In genomic region chr17:1109606-1110523, GRCh38 we compare ENCODE assay signal across 7 cellular contexts.
DNase-seq lines count a peak whose midpoint lies in the region; ATAC-seq and TF ChIP-seq lines count a peak whose summit lies in the region.

No MANE protein-coding gene starts in this region.

- intact Hi-C loops in psoas muscle (cut with DNase I): no loop called here

- peaks cover 17% of the 10 kb centered on the region for H3K27me3 ChIP-seq in HUES64 (ENCODE audit: insufficient read depth, low read length)
- H3K27me3 ChIP-seq in cardiac muscle cell: no peaks in the 10 kb centered on the region
- H3K27me3 ChIP-seq in psoas muscle (ENCODE audit: insufficient read depth in 3 of 3, low read length in 2 of 3): peaks cover 0 to 4% (median 0%) of the 10 kb centered on the region in 3 donors

- peak; percentile 21 for ATAC-seq in GM19025 (IDR thresholded peaks at IDR 0.05; ENCODE audit: low read depth, unreplicated experiment)
- ATAC-seq in psoas muscle: peak; percentile 26 to 39 (median 32)
- no peak for ATAC-seq in GM19023 (IDR thresholded peaks at IDR 0.05; ENCODE audit: unreplicated experiment)

- peak overlapping the region; percentile 71 for H3K4me3 ChIP-seq in HUES64 (ENCODE audit: low read length)
- peak overlapping the region; percentile 60 for H3K4me3 ChIP-seq in cardiac muscle cell
- H3K4me3 ChIP-seq in psoas muscle: peak overlapping the region; percentile 79

- H3K27ac ChIP-seq in HUES64 (ENCODE audit: low read depth, low read length): peak overlapping the region; percentile 39; the same call in 1 of the 2 replicates
- peak overlapping the region; percentile 79 for H3K27ac ChIP-seq in cardiac muscle cell
- peak overlapping the region; percentile 70 for H3K27ac ChIP-seq in psoas muscle

- DNase-seq in activated CD8-positive, alpha-beta memory T cell treated with anti-CD3 and anti-CD28 coated beads, Interleukin-2, amount 50 U/mL, for 4 hours: peak; percentile 44
- DNase-seq in cardiac muscle cell (ENCODE audit: low read depth in 1 of 2, low spot score in 1 of 2) (peak in 1 of 2 donors; percentile 61), psoas muscle (peak; percentile 51 to 76), NCI-H2081 treated with DMSO at 0.1 percent for 48 hours (lab: John Stamatoyannopoulos, UW) (no peak)

- peak overlapping the region; percentile 71 for H3K9ac ChIP-seq in HUES64 (ENCODE audit: low read depth, low read length)

- H3K36me3 ChIP-seq in HUES64 (ENCODE audit: insufficient read depth, low read length): no peaks in the 10 kb centered on the region
- H3K36me3 ChIP-seq in cardiac muscle cell: no peaks in the 10 kb centered on the region
- H3K36me3 ChIP-seq in psoas muscle (ENCODE audit: insufficient read depth in 1 of 2, low read depth in 1 of 2): no peaks in the 10 kb centered on the region

- H3K4me1 ChIP-seq in HUES64 (ENCODE audit: insufficient read depth, low read length): peaks cover 26% of the 10 kb centered on the region
- H3K4me1 ChIP-seq in cardiac muscle cell (ENCODE audit: low read depth): peaks cover 53% of the 10 kb centered on the region
- peaks cover 42% of the 10 kb centered on the region for H3K4me1 ChIP-seq in psoas muscle

- TF ChIP-seq CTCF in cardiac muscle cell (IDR thresholded peaks at IDR 0.05; ENCODE audit: low read depth, low read length) (no peak), psoas muscle (IDR thresholded peaks at IDR 0.05) (no peak)

- WGBS in HUES64: 17% methylated on average over 27 of the region's 33 CpGs
- 23 to 32% (median 23%) methylated on average over 21 to 33 of the region's 33 CpGs for WGBS in psoas muscle, 3 donors

- no peaks in the 10 kb centered on the region for H3K9me3 ChIP-seq in HUES64 (ENCODE audit: insufficient read depth, low read depth, low read length)
- H3K9me3 ChIP-seq in cardiac muscle cell (ENCODE audit: low read depth): no peaks in the 10 kb centered on the region
- no peaks in the 10 kb centered on the region for H3K9me3 ChIP-seq in psoas muscle
